32 cellular contexts compared by ENCODE assay signal in the genomic region with DNA sequence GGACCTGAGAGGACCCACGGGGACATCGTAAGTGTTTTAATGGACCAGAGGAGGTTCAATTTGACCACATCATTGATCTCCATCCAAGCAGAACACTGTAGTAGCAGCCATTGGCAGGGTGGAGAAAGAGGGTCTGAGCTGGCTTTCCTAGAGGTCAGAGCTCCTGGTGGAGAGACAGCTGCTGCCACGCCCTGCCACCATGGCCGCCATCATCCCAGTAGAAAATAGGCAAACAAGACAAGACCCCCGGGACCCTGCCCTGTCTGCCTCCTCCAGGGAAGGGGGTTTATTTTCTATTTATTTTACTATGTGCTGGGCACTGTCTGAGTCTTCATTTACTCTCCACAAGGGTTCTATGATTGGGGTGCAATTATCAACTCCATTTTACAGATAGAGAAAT. TPM values are rescaled to one million over a fixed set of nuclear protein-coding genes. Genes with fewer than 3 reads are reported as not detected.
A peak's percentile ranks its signal among the peaks of the same experiment; 100 is the strongest.
DNase-seq lines count a peak whose midpoint lies in the region; ATAC-seq, FAIRE-seq and TF ChIP-seq lines count a peak whose summit lies in the region.
"Had no signal": no experiment of that assay in that cellular context is flagged by ENCODE, and none has a peak within 500 bp of the region (broad histone marks: within the 10 kb centered on the region; RNA-seq: fewer than 3 reads in every experiment).

No MANE protein-coding gene starts in this region.

- no peaks in the 10 kb centered on the region for H3K9me2 ChIP-seq in GM23338 (ENCODE audit: insufficient read depth)

- no peaks in the 10 kb centered on the region for H3K36me3 Mint-ChIP-seq in mesothelial cell of epicardium
- no peaks in the 10 kb centered on the region; the same call in 2 of the 3 replicates for H3K36me3 Mint-ChIP-seq in GM23338 (ENCODE audit: low read depth)
- H3K36me3 Mint-ChIP-seq in activated T-cell treated with anti-CD3 and anti-CD28 coated beads, Interleukin-2, amount 50 U/mL, for 24 hours (ENCODE audit: low read depth): no peaks in the 10 kb centered on the region
- H3K36me3 Mint-ChIP-seq: CD4-positive, CD25-positive, alpha-beta regulatory T cell; T-cell had no signal

- no peak for FAIRE-seq in H54 (lab: Jason Lieb, UNC)
- FAIRE-seq: astrocyte, GM19239, H1, urothelium cell line had no signal

- H3K9me3 ChIP-seq in left ventricle myocardium inferior (replicated peaks): no peaks in the 10 kb centered on the region
- no peaks in the 10 kb centered on the region for H3K9me3 ChIP-seq in body of pancreas
- H3K9me3 ChIP-seq: esophagus squamous epithelium, right atrium auricular region had no signal

- ATAC-seq in Right ventricle myocardium superior (ENCODE audit: poor library complexity) (no peak), body of pancreas (no peak), GM23338 (no peak)
- ATAC-seq: foreskin keratinocyte; stimulated activated naive CD8-positive, alpha-beta T cell treated with anti-CD3 and anti-CD28 coated beads, Interleukin-15, Interleukin-2, amounts not matched to agents 100 U/mL and 50 U/mL, for 24 hours; T-cell had no signal

- H2AFZ ChIP-seq in GM23338: no peak overlapping the region

- H4K20me1 ChIP-seq in GM23338 (replicated peaks; ENCODE audit: insufficient read depth): no peaks in the 10 kb centered on the region

- intact Hi-C loops in left ventricle myocardium inferior (cut with micrococcal nuclease) (no loop called here), Right ventricle myocardium superior (cut with DNase I) (no loop called here), body of pancreas (cut with DNase I) (no loop called here)

- no peaks in the 10 kb centered on the region for H3K36me3 ChIP-seq in left ventricle myocardium inferior
- H3K36me3 ChIP-seq in body of pancreas (replicated peaks in 1 of 2; ENCODE audit: insufficient read depth in 1 of 2, low read depth in 2 of 2): no peaks in the 10 kb centered on the region
- no peaks in the 10 kb centered on the region for H3K36me3 ChIP-seq in GM23338 (ENCODE audit: insufficient read depth)
- H3K36me3 ChIP-seq: esophagus squamous epithelium, right atrium auricular region, WERI-Rb-1 had no signal

- no peak overlapping the region for H3K4me3 Mint-ChIP-seq in mesothelial cell of epicardium
- no peak overlapping the region for H3K4me3 Mint-ChIP-seq in GM23338
- no peak overlapping the region for H3K4me3 Mint-ChIP-seq in activated T-cell treated with anti-CD3 and anti-CD28 coated beads, Interleukin-2, amount 50 U/mL, for 24 hours
- H3K4me3 Mint-ChIP-seq: CD4-positive, CD25-positive, alpha-beta regulatory T cell; endodermal cell; T-cell had no signal

- H3K4me3 ChIP-seq in left ventricle myocardium inferior (no peak overlapping the region), body of pancreas (no peak overlapping the region), GM23338 (no peak overlapping the region)
- H3K4me3 ChIP-seq: esophagus squamous epithelium, right atrium auricular region had no signal

- H3K4me1 Mint-ChIP-seq in mesothelial cell of epicardium (peaks cover 44% of the 10 kb centered on the region), GM23338 (peaks cover 12% of the 10 kb centered on the region)
- peaks cover 11% of the 10 kb centered on the region for H3K4me1 Mint-ChIP-seq in activated T-cell treated with anti-CD3 and anti-CD28 coated beads, Interleukin-2, amount 50 U/mL, for 24 hours (ENCODE audit: low read depth)
- H3K4me1 Mint-ChIP-seq: T-cell had no signal

- H3K27ac Mint-ChIP-seq in mesothelial cell of epicardium: peak overlapping the region; percentile 8
- no peak overlapping the region for H3K27ac Mint-ChIP-seq in GM23338
- H3K27ac Mint-ChIP-seq in activated T-cell treated with anti-CD3 and anti-CD28 coated beads, Interleukin-2, amount 50 U/mL, for 24 hours: no peak overlapping the region
- H3K27ac Mint-ChIP-seq: CD4-positive, CD25-positive, alpha-beta regulatory T cell; endodermal cell; T-cell had no signal

- WGBS in body of pancreas, 2 donors: 92 to 93% methylated on average over 5 of the region's 5 CpGs

- H3F3A ChIP-seq in GM23338 (replicated peaks; ENCODE audit: low read depth): no peaks in the 10 kb centered on the region

- TF ChIP-seq CTCF in left ventricle myocardium inferior (IDR thresholded peaks at IDR 0.05; ENCODE audit: borderline replicate concordance) (no peak), body of pancreas (IDR thresholded peaks at IDR 0.05) (no peak), mesothelial cell of epicardium (IDR thresholded peaks at IDR 0.05; ENCODE audit: unreplicated experiment) (no peak), GM23338 (conservative IDR thresholded peaks at IDR 0.05; ENCODE audit: low read depth in 2 of 2) (no peak)

- H3K27ac ChIP-seq in left ventricle myocardium inferior (replicated peaks): peak overlapping the region; percentile 48
- H3K27ac ChIP-seq in body of pancreas: peak overlapping the region; percentile 34 to 71 (median 58)
- no peak overlapping the region for H3K27ac ChIP-seq in GM23338 (ENCODE audit: low read depth)
- H3K27ac ChIP-seq: foreskin keratinocyte, WERI-Rb-1 had no signal

- H3K27me3 ChIP-seq in left ventricle myocardium inferior (ENCODE audit: low read depth) (no peaks in the 10 kb centered on the region), body of pancreas (no peaks in the 10 kb centered on the region), GM23338 (ENCODE audit: insufficient read depth) (no peaks in the 10 kb centered on the region)
- H3K27me3 ChIP-seq: esophagus squamous epithelium, foreskin keratinocyte, right atrium auricular region had no signal

- no peaks in the 10 kb centered on the region for H3K79me2 ChIP-seq in GM23338 (replicated peaks; ENCODE audit: insufficient read depth)

- no peak overlapping the region for H3K4me2 ChIP-seq in GM23338

- H3K27me3 Mint-ChIP-seq in mesothelial cell of epicardium (ENCODE audit: low read depth): no peaks in the 10 kb centered on the region
- peaks cover 12% of the 10 kb centered on the region for H3K27me3 Mint-ChIP-seq in GM23338 (ENCODE audit: insufficient read depth, low read depth, poor library complexity)
- H3K27me3 Mint-ChIP-seq in activated T-cell treated with anti-CD3 and anti-CD28 coated beads, Interleukin-2, amount 50 U/mL, for 24 hours: peaks cover 5% of the 10 kb centered on the region

- H3K9me3 Mint-ChIP-seq in mesothelial cell of epicardium: no peaks in the 10 kb centered on the region
- no peaks in the 10 kb centered on the region for H3K9me3 Mint-ChIP-seq in GM23338
- no peaks in the 10 kb centered on the region for H3K9me3 Mint-ChIP-seq in activated T-cell treated with anti-CD3 and anti-CD28 coated beads, Interleukin-2, amount 50 U/mL, for 24 hours
- H3K9me3 Mint-ChIP-seq: endodermal cell, T-cell had no signal

- TF ChIP-seq POLR2A in body of pancreas (IDR thresholded peaks at IDR 0.05) (no peak), H54 (IDR thresholded peaks at IDR 0.05; ENCODE audit: low read depth, low read length) (no peak)

- no peak for DNase-seq in left ventricle myocardium inferior
- DNase-seq in Right ventricle myocardium superior: no peak
- DNase-seq in body of pancreas: no peak
- no peak for DNase-seq in mesothelial cell of epicardium (ENCODE audit: low spot score in 2 of 2, unreplicated experiment in 2 of 2)
- no peak for DNase-seq in H54 (ENCODE audit: insufficient read length, low spot score)
- no peak for DNase-seq in NCI-H446 treated with DMSO at 0.1 percent for 48 hours (lab: John Stamatoyannopoulos, UW)
- DNase-seq in GM23338 (ENCODE audit: low spot score): no peak
- DNase-seq in activated T-cell treated with anti-CD3 and anti-CD28 coated beads, Interleukin-2, amount 50 U/mL, for 24 hours: no peak
- DNase-seq: activated CD4-positive, alpha-beta T cell treated with anti-CD3 and anti-CD28 coated beads for 4 hours; activated gamma-delta T cell; activated T-cell treated with anti-CD3 and anti-CD28 coated beads, Interleukin-2, amount 50 U/mL, for 1 hour; AML-193; CD4-positive, CD25-positive, alpha-beta regulatory T cell; central memory CD4-positive, alpha-beta T cell; EL; esophagus squamous epithelium; foreskin keratinocyte; NCI-H1092 treated with DMSO at 0.1 percent for 48 hours; NCI-H1694 treated with DMSO at 0.1 percent for 48 hours; stimulated activated CD4-positive, alpha-beta T cell treated with anti-CD3 and anti-CD28 coated beads, Interleukin-2, amount 100 ng/mL, for 24 hours; stimulated activated naive CD8-positive, alpha-beta T cell treated with anti-CD3 and anti-CD28 coated beads, Interleukin-15, Interleukin-2, amounts not matched to agents 100 U/mL and 50 U/mL, for 24 hours; T-cell; WERI-Rb-1 had no signal

- peaks cover 31% of the 10 kb centered on the region for H3K4me1 ChIP-seq in left ventricle myocardium inferior
- H3K4me1 ChIP-seq in body of pancreas: peaks cover 26% of the 10 kb centered on the region
- no peaks in the 10 kb centered on the region for H3K4me1 ChIP-seq in GM23338 (ENCODE audit: insufficient read depth)

TF ChIP-seq in GM23338, 12 proteins besides CTCF, POLR2A, EP300 and RAD21 (continues in another document):
- TF ChIP-seq STAT1 (IDR thresholded peaks at IDR 0.05; ENCODE audit: unreplicated experiment): no peak
- no peak for TF ChIP-seq NANOG (IDR thresholded peaks at IDR 0.05; ENCODE audit: borderline replicate concordance)

RNA-seq across cellular contexts. Expression of a gene that starts 11.4 kb away (rescaled TPM):
- total RNA-seq in left ventricle myocardium inferior: 17.0 TPM
- 12.6 TPM for total RNA-seq in Right ventricle myocardium superior
- 10 to 100 TPM; 31.0 to 36.3 TPM for total RNA-seq in body of pancreas
- 133 to 149 TPM (median 143 TPM) in 3 replicates for total RNA-seq in mesothelial cell of epicardium
- total RNA-seq in GM23338 (2014; rRNA removed; shearing (Covaris generic)): 23.2 and 28.3 TPM in 2 replicates
- 9.6 and 11.0 TPM in 2 replicates for polyA plus RNA-seq in GM23338 (2016; fragmentation: Nextera tagmentation; extraction: Ambion mirVana)

RNA-seq across cellular contexts. Expression of a gene that starts 49.5 kb away (rescaled TPM):
- total RNA-seq in left ventricle myocardium inferior: not detected
- total RNA-seq in Right ventricle myocardium superior: not detected
- total RNA-seq in body of pancreas: not detected
- 5.2 to 7.7 TPM (median 6.6 TPM) in 3 replicates for total RNA-seq in mesothelial cell of epicardium
- 0.14 TPM in 1 of 2 replicates, not detected in the other for total RNA-seq in GM23338 (2014; rRNA removed; shearing (Covaris generic))
- 0.19 and 0.27 TPM in 2 replicates for polyA plus RNA-seq in GM23338 (2016; fragmentation: Nextera tagmentation; extraction: Ambion mirVana)
- total RNA-seq: A673; CD4-positive, CD25-positive, alpha-beta regulatory T cell; dermis blood vessel endothelial cell; HT-29; T-cell had no signal

RNA-seq across cellular contexts. Expression of a gene that starts 50.7 kb away (rescaled TPM):
- total RNA-seq in left ventricle myocardium inferior (206 TPM), Right ventricle myocardium superior (250 TPM), body of pancreas (100 to 1,000 TPM in 1 of 2 donors, 10 to 100 TPM in 1; 27.0 to 119 TPM), mesothelial cell of epicardium (44.6 to 46.0 TPM (median 45.4 TPM) in 3 replicates)
- total RNA-seq in GM23338 (2014; rRNA removed; shearing (Covaris generic)): 11.4 and 15.9 TPM in 2 replicates
- 12.0 and 13.2 TPM in 2 replicates for polyA plus RNA-seq in GM23338 (2016; fragmentation: Nextera tagmentation; extraction: Ambion mirVana)
